Comparison of ENCODE assay signal across 15 cellular contexts in the genomic region with DNA sequence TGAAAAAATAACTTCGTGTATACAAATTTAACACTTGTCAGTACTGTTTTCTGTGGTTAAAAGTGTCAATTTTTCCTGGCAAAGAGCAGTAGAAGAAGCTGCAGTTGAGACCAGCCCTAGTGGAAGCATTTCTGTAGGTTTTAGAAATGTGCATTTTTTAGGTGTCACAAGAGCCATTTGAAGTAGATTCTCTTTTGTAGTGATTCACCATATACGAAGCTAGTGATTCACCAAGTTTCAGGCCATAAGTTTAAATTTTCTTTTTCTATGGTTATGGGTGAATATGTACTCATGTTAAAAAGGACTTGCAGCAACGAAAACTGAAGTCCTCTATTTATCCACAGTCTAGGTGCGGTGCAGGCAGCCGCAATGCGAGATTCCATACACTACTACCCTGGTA. TPM values are rescaled to one million over a fixed set of nuclear protein-coding genes. Genes with fewer than 3 reads are reported as not detected.
DNase-seq lines count a peak whose midpoint lies in the region; ATAC-seq, FAIRE-seq and TF ChIP-seq lines count a peak whose summit lies in the region.
"Had no signal": no experiment of that assay in that cellular context is flagged by ENCODE, and none has a peak within 500 bp of the region (broad histone marks: within the 10 kb centered on the region; RNA-seq: fewer than 3 reads in every experiment).

No MANE protein-coding gene starts in this region.

- TF ChIP-seq CTCF in A549 (IDR thresholded peaks at IDR 0.05) (no peak), fibroblast of the aortic adventitia (IDR thresholded peaks at IDR 0.05; ENCODE audit: insufficient read depth, low read length) (no peak)

- peaks cover 64% of the 10 kb centered on the region for H3K36me3 ChIP-seq in GM23248 (ENCODE audit: low read depth)

- peaks cover 85% of the 10 kb centered on the region for H3F3A ChIP-seq in GM23248 (ENCODE audit: insufficient read depth)

- no peak for TF ChIP-seq POLR2A in A549 (IDR thresholded peaks at IDR 0.05; ENCODE audit: low read length)

- no peak for TF ChIP-seq EP300 in A549 (IDR thresholded peaks at IDR 0.05)

- H3K4me3 ChIP-seq in A549 (no peak overlapping the region), GM23248 (peak overlapping the region; percentile 97), fibroblast of the aortic adventitia (ENCODE audit: low read depth, low read length) (peak overlapping the region; percentile 34)
- H3K4me3 ChIP-seq: BLaER1, coronary artery had no signal

- H3K4me2 ChIP-seq in A549 (peak overlapping the region; percentile 72; the same call in 1 of the 3 replicates), GM23248 (ENCODE audit: unreplicated experiment) (peak overlapping the region; percentile 100)
- H3K4me2 ChIP-seq: BLaER1 had no signal

- no peaks in the 10 kb centered on the region for H3K27me3 Mint-ChIP-seq in activated T-helper 17 cell treated with anti-CD3 and anti-CD28 coated beads, Interleukin-2, amount 50 U/mL, for 72 hours

- CTCF ChIA-PET in A549 (lab: Yijun Ruan, JAX): interaction anchor here (1.0 to 1.2 kb wide), 2 partner anchors 108 to 113 kb away, joined by 3 read pairs; no protein-coding TSS in a partner anchor

- POLR2A ChIA-PET in A549 (lab: Yijun Ruan, JAX): no interaction called here

- DNase-seq in A549 (ENCODE audit: low read depth in 1 of 2, low spot score in 1 of 2): no peak
- DNase-seq in GM23248: peak; percentile 66
- DNase-seq in fibroblast of the aortic adventitia (ENCODE audit: low read depth): no peak
- DNase-seq in SIG-M5 (lab: John Stamatoyannopoulos, UW): no peak
- DNase-seq: GF-D8, left lung, NCI-H2227 treated with DMSO at 0.1 percent for 48 hours, nucleus accumbens had no signal

- WGBS in A549 (ENCODE audit: missing lambda C conversion rate): 93% methylated on average over 6 of the region's 6 CpGs
- WGBS in GM23248 (ENCODE audit: low coverage in 1 of 2, low lambda C conversion rate in 2 of 2, missing lambda C conversion rate in 2 of 2), 2 experiments: 59 to 71% methylated on average over 6 of the region's 6 CpGs

- no peaks in the 10 kb centered on the region for H3K27me3 ChIP-seq in GM23248 (replicated peaks; ENCODE audit: insufficient read depth)
- H3K27me3 ChIP-seq: BLaER1, left lung had no signal

- peaks cover 49% of the 10 kb centered on the region for H3K4me1 ChIP-seq in A549
- H3K4me1 ChIP-seq in GM23248 (ENCODE audit: insufficient read depth): peaks cover 60% of the 10 kb centered on the region

- ATAC-seq in A549: no peak
- ATAC-seq in activated T-helper 17 cell treated with anti-CD3 and anti-CD28 coated beads, Interleukin-2, amount 50 U/mL, for 72 hours (replicated peaks): peak; percentile 8
- ATAC-seq in GM21825 (IDR thresholded peaks at IDR 0.05; ENCODE audit: unreplicated experiment): no peak
- no peak for ATAC-seq in HG02571 (IDR thresholded peaks at IDR 0.05; ENCODE audit: unreplicated experiment)
- ATAC-seq in GM18861 (IDR thresholded peaks at IDR 0.05; ENCODE audit: unreplicated experiment): no peak
- ATAC-seq: left lung, Panc1 had no signal

- peaks cover 69% of the 10 kb centered on the region for H3K79me2 ChIP-seq in GM23248 (ENCODE audit: insufficient read depth)

- peaks cover 100% of the 10 kb centered on the region for H3K36me3 Mint-ChIP-seq in activated T-helper 17 cell treated with anti-CD3 and anti-CD28 coated beads, Interleukin-2, amount 50 U/mL, for 72 hours (ENCODE audit: low read depth)

- no peaks in the 10 kb centered on the region for H3K9me3 Mint-ChIP-seq in activated T-helper 17 cell treated with anti-CD3 and anti-CD28 coated beads, Interleukin-2, amount 50 U/mL, for 72 hours

- H3K9me2 ChIP-seq in GM23248 (ENCODE audit: insufficient read depth): no peaks in the 10 kb centered on the region

- H3K9ac ChIP-seq in GM23248: peak overlapping the region; percentile 59; the same call in 1 of the 2 replicates
- H3K9ac ChIP-seq: BLaER1 had no signal

- H3K9me3 ChIP-seq in A549 (no peaks in the 10 kb centered on the region), GM23248 (ENCODE audit: low read depth) (no peaks in the 10 kb centered on the region)
- H3K9me3 ChIP-seq: BLaER1, left lung had no signal

- H3K4me3 Mint-ChIP-seq in activated T-helper 17 cell treated with anti-CD3 and anti-CD28 coated beads, Interleukin-2, amount 50 U/mL, for 72 hours: peak overlapping the region; percentile 88

- no peaks in the 10 kb centered on the region; the same call in 1 of the 2 replicates for H4K20me1 ChIP-seq in GM23248 (ENCODE audit: insufficient read depth)
- H4K20me1 ChIP-seq: BLaER1 had no signal

- TF ChIP-seq RAD21 in A549 (conservative IDR thresholded peaks at IDR 0.05 in 1 of 2, IDR thresholded peaks at IDR 0.05 in 1 of 2): no peak

- in situ Hi-C loops in GM23248 (cut with MboI): loop anchor here (25.0 kb wide), 1 partner anchor 480 kb away; no protein-coding TSS in a partner anchor

- peak overlapping the region; percentile 98 for H3K27ac Mint-ChIP-seq in activated T-helper 17 cell treated with anti-CD3 and anti-CD28 coated beads, Interleukin-2, amount 50 U/mL, for 72 hours

- peaks cover 27% of the 10 kb centered on the region for H3K4me1 Mint-ChIP-seq in activated T-helper 17 cell treated with anti-CD3 and anti-CD28 coated beads, Interleukin-2, amount 50 U/mL, for 72 hours

- no peak for FAIRE-seq in A549 (lab: Jason Lieb, UNC)

- H2AFZ ChIP-seq in GM23248: no peak overlapping the region

- no peak overlapping the region for H3K27ac ChIP-seq in A549
- peak overlapping the region; percentile 100 for H3K27ac ChIP-seq in GM23248
- H3K27ac ChIP-seq: BLaER1, coronary artery had no signal

TF ChIP-seq in A549, 52 proteins besides CTCF, POLR2A, EP300 and RAD21:
- TF ChIP-seq, protein P1, sequence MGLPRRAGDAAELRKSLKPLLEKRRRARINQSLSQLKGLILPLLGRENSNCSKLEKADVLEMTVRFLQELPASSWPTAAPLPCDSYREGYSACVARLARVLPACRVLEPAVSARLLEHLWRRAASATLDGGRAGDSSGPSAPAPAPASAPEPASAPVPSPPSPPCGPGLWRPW (IDR thresholded peaks at IDR 0.05): no peak
- no peak for TF ChIP-seq RARB (CRISPR knock-in tag; IDR thresholded peaks at IDR 0.05)

RNA-seq across cellular contexts. Expression of a gene that starts 4.2 kb away (rescaled TPM):
- polyA plus RNA-seq in A549 (2011; rRNA removed) (13.6 and 22.4 TPM in 2 replicates), A549 (2017; fragmentation: RNase III; extraction: RNeasy Plus Mini Kit Qiagen cat#74134 plus additional on column Dnase treatment) (21.9 to 22.2 TPM (median 21.9 TPM) in 3 replicates), GM23248 (2016; fragmentation: Nextera tagmentation; extraction: Ambion mirVana) (120 and 148 TPM in 2 replicates)
- polyA plus RNA-seq in A549 (2012; cell fraction: cytosol; rRNA removed): 1.7 and 1.8 TPM in 2 replicates
- 2.9 and 4.9 TPM in 2 replicates for polyA plus RNA-seq in A549 (2012; cell fraction: nucleus; rRNA removed)
- 19.0 and 21.4 TPM in 2 replicates for polyA minus RNA-seq in A549 (2011; rRNA and poly(A)+ RNA removed)
- total RNA-seq in GM23248 (2014; rRNA removed; shearing (Covaris generic)): 121 and 124 TPM in 2 replicates
- total RNA-seq in activated T-helper 17 cell treated with anti-CD3 and anti-CD28 coated beads, Interleukin-2, amount 50 U/mL, for 72 hours: 10 to 100 TPM; 81.6 to 98.4 TPM
- total RNA-seq in fibroblast of the aortic adventitia (ENCODE audit: low replicate concordance): 74.7 and 136 TPM in 2 replicates
